In the genomic region with DNA sequence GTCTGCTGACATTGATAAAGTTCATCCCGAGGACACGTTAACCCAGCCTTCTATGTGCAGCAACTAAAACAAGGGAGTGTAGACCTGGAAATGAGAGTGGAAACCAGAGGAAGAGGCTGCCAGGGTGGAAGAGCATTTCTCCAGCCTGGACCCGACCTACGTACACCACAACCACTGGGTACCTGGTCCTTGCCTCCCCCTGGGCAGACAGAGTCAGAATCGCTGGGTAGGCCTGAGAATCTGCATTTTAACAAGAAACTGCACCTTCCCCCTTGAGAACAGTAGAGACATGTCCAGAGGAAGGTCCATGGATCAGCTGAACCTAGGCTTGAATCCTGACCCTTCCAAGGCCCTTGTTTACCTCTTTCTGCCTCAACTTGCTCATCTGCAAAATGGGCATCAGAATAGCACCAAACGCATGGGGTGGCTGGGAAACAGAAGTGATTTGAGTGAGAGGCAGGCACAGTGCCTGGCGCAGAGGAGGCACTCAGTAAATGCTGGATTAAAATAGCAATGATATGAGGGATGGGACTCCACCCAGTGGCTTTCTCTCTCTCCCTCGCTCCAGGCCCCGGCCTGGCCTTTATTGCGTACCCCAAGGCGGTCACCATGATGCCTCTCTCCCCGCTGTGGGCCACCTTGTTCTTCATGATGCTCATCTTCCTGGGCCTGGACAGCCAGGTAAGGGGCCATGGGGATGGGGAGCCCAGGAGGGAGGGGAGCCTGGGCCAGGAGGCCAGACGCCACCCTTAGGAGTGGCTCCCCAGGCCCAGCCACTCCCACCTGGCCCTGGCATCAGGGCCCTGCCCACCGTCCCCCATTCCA, we compare ENCODE assay signal across 22 cellular contexts.
DNase-seq lines count a peak whose midpoint lies in the region; ATAC-seq, FAIRE-seq and TF ChIP-seq lines count a peak whose summit lies in the region.
"Had no signal": no experiment of that assay in that cellular context is flagged by ENCODE, and none has a peak within 500 bp of the region (broad histone marks: within the 10 kb centered on the region; RNA-seq: fewer than 3 reads in every experiment).

No MANE protein-coding gene starts in this region.

- DNase-seq in Right ventricle myocardium inferior (ENCODE audit: missing footprints) (peak; percentile 13), left ventricle myocardium superior (no peak), bronchial epithelial cell (ENCODE audit: low read depth) (no peak), mesenteric fat pad (ENCODE audit: low spot score) (peak; percentile 84), Ammon's horn (ENCODE audit: low spot score) (no peak), SIG-M5 (lab: John Stamatoyannopoulos, UW) (no peak)
- DNase-seq: Caco-2; CD4-positive, alpha-beta T cell; HCEC 1CT; KG1; NCI-H1092; NCI-H1436; NCI-H1930; NCI-H2227 treated with DMSO at 0.1 percent for 48 hours; NCI-H510A; PC-9; RPMI8226 had no signal

- intact Hi-C loops in Right ventricle myocardium inferior (cut with DNase I) = no loop called here
- intact Hi-C loops in left ventricle myocardium superior (cut with micrococcal nuclease) = no loop called here

- peak; percentile 77 for FAIRE-seq in bronchial epithelial cell (lab: Jason Lieb, UNC)
- FAIRE-seq: A549, GM12891 had no signal

- TF ChIP-seq CTCF in bronchial epithelial cell (IDR thresholded peaks at IDR 0.05; ENCODE audit: insufficient read depth, low read length, severe bottlenecking) = no peak

- H3K27me3 ChIP-seq in bronchial epithelial cell (ENCODE audit: control insufficient read depth, insufficient read depth, low read length) = no peaks in the 10 kb centered on the region

- H3K4me3 ChIP-seq in bronchial epithelial cell (ENCODE audit: low read depth, low read length) = no peak overlapping the region
- H3K4me3 ChIP-seq: A549, GM23338, PC-9 had no signal

- no peak for ATAC-seq in Right ventricle myocardium inferior
- ATAC-seq in left ventricle myocardium superior = no peak
- no peak for ATAC-seq in GM18520 (IDR thresholded peaks at IDR 0.05; ENCODE audit: unreplicated experiment)
- ATAC-seq: GM23338, SK-N-SH treated with all-trans-retinoic acid at 6 μM for 48 hours had no signal

- H3K36me3 ChIP-seq in bronchial epithelial cell (ENCODE audit: control insufficient read depth, insufficient read depth, low read length) = no peaks in the 10 kb centered on the region

Comparison
In these comparisons a context has a peak if more than half of its experiments do, and no peak if none do; other contexts are left out.
1. DNase-seq: peak in Right ventricle myocardium inferior (single experiment) and mesenteric fat pad (single experiment); none in left ventricle myocardium superior (single experiment), bronchial epithelial cell (single experiment), Ammon's horn (single experiment) and SIG-M5 (single experiment).